ENCODE assay signal across 15 cellular contexts in genomic region chr6:36650848-36651247, GRCh38. TPM values are rescaled to one million over a fixed set of nuclear protein-coding genes. Genes with fewer than 3 reads are reported as not detected.
DNase-seq lines count a peak whose midpoint lies in the region; ATAC-seq and TF ChIP-seq lines count a peak whose summit lies in the region.
"Had no signal": no experiment of that assay in that cellular context is flagged by ENCODE, and none has a peak within 500 bp of the region (broad histone marks: within the 10 kb centered on the region; RNA-seq: fewer than 3 reads in every experiment).

No MANE protein-coding gene starts in this region.

- H3K79me1 ChIP-seq in IMR-90 (ENCODE audit: low read depth in 1 of 2, low read length in 2 of 2) = no peaks in the 10 kb centered on the region

- H2BK20ac ChIP-seq in IMR-90 (ENCODE audit: low read depth, low read length) = no peak overlapping the region

- peaks cover 30% of the 10 kb centered on the region for H3K4me1 ChIP-seq in A673 (ENCODE audit: insufficient read depth, low read length, poor library complexity, severe bottlenecking)
- 0 out of 2 replicates have a peak, but pooled peaks cover 2% of the 10 kb centered on the region for H3K4me1 ChIP-seq in IMR-90 (ENCODE audit: control insufficient read depth, insufficient read depth, low read length)
- H3K4me1 ChIP-seq: gastrocnemius medialis had no signal

- H4K8ac ChIP-seq in IMR-90 (ENCODE audit: low read depth in 2 of 2, low read length in 2 of 2) = no peak overlapping the region

- H3K9ac ChIP-seq in IMR-90 (ENCODE audit: low read depth, low read length) = no peak overlapping the region

- no peak overlapping the region for H2AFZ ChIP-seq in IMR-90 (replicated peaks; ENCODE audit: low read length, poor library complexity)

- H3K14ac ChIP-seq in IMR-90 (replicated peaks; ENCODE audit: low read depth, low read length) = peak overlapping the region; percentile 10; the same call in 1 of the 2 replicates

- H2BK5ac ChIP-seq in IMR-90 (ENCODE audit: low read depth, low read length, poor library complexity, severe bottlenecking) = no peak overlapping the region

- no peaks in the 10 kb centered on the region for H4K20me1 ChIP-seq in IMR-90 (ENCODE audit: insufficient read depth, low read length)

- no peak overlapping the region for H4K5ac ChIP-seq in IMR-90 (ENCODE audit: low read depth, low read length)

- H3K9me1 ChIP-seq in IMR-90 (ENCODE audit: insufficient read depth, low read length) = no peaks in the 10 kb centered on the region

- no peak overlapping the region for H3K4me3 ChIP-seq in A673 (ENCODE audit: low read depth, low read length, poor library complexity, severe bottlenecking)
- no peak overlapping the region for H3K4me3 ChIP-seq in IMR-90 (ENCODE audit: insufficient read depth, low read depth, low read length)
- H3K4me3 ChIP-seq: gastrocnemius medialis, tibial artery had no signal

- no CpG with 5 or more reads among the region's 2 CpGs for whole genome bisulfite sequencing in IMR-90 (ENCODE audit: extremely low coverage in 2 of 2, insufficient read length in 1 of 2), 2 experiments

- H2AK9ac ChIP-seq in IMR-90 (replicated peaks; ENCODE audit: low read depth, low read length, poor library complexity) = no peak overlapping the region

- no peak overlapping the region for H2BK15ac ChIP-seq in IMR-90 (ENCODE audit: low read depth, low read length)

- H3K27ac ChIP-seq in A673 (ENCODE audit: low read depth, low read length, poor library complexity, severe bottlenecking) = peak overlapping the region; percentile 77
- no peak overlapping the region for H3K27ac ChIP-seq in IMR-90 (ENCODE audit: insufficient read depth, low read length)
- H3K27ac ChIP-seq: gastrocnemius medialis, tibial artery had no signal

- no peak for TF ChIP-seq RAD21 in IMR-90 (IDR thresholded peaks at IDR 0.05; ENCODE audit: low read length)

- TF ChIP-seq CTCF in A673 (conservative IDR thresholded peaks at IDR 0.05; ENCODE audit: low read depth, low read length) (no peak), GM20000 (IDR thresholded peaks at IDR 0.05; ENCODE audit: extremely low read depth, missing control alignments) (no peak), IMR-90 (conservative IDR thresholded peaks at IDR 0.05; ENCODE audit: low read depth, low read length) (no peak)

- H3K36me3 ChIP-seq in A673 (ENCODE audit: insufficient read depth, low read length, poor library complexity, severe bottlenecking) (no peaks in the 10 kb centered on the region), IMR-90 (ENCODE audit: control insufficient read depth, insufficient read depth, low read length) (no peaks in the 10 kb centered on the region)
- H3K36me3 ChIP-seq: gastrocnemius medialis, tibial artery had no signal

- in situ Hi-C loops in IMR-90 (cut with MboI; ENCODE audit: low sequenced_read_pairs) = no loop called here
- in situ Hi-C loops in ACHN (cut with HindIII; ENCODE audit: low pct_ligation_motif_present, low pct_unique_long_range_greater_than_20kb, low sequenced_read_pairs) = no loop called here

- intact Hi-C loops in A673 (cut with micrococcal nuclease; ENCODE audit: unreplicated experiment) (no loop called here), IMR-90 (cut with micrococcal nuclease) (no loop called here)

- no peak for TF ChIP-seq POLR2A in IMR-90 (IDR thresholded peaks at IDR 0.05; ENCODE audit: low read depth, low read length)

- no peak overlapping the region for H4K91ac ChIP-seq in IMR-90 (ENCODE audit: insufficient read depth, low read depth, low read length)

- DNase-seq in A673 (ENCODE audit: low spot score) (no peak), GM20000 (ENCODE audit: low spot score) (peak; percentile 74), IMR-90 (no peak), dermis blood vessel endothelial cell (peak; percentile 30), epidermal melanocyte (ENCODE audit: insufficient read length, low spot score) (no peak), ACHN (no peak), EL (no peak)
- no peak for DNase-seq in stimulated activated naive CD8-positive, alpha-beta T cell treated with anti-CD3 and anti-CD28 coated beads, Interleukin-15, Interleukin-2, amounts not matched to agents 100 U/mL and 50 U/mL, for 24 hours
- DNase-seq: activated CD8-positive, alpha-beta memory T cell treated with anti-CD3 and anti-CD28 coated beads, Interleukin-2, amount 50 U/mL, for 48 hours; gastrocnemius medialis; naive thymus-derived CD8-positive, alpha-beta T cell; NCI-H1417 treated with DMSO at 0.1 percent for 48 hours; stimulated activated CD4-positive, alpha-beta T cell treated with anti-CD3 and anti-CD28 coated beads, Interleukin-1b, Interleukin-23, amount 100 ng/mL, for 48 hours; tibial artery had no signal

- no peak overlapping the region for H2AK5ac ChIP-seq in IMR-90 (ENCODE audit: low read depth, low read length)

- no peak overlapping the region for H2BK120ac ChIP-seq in IMR-90 (ENCODE audit: low read depth, low read length)

- no peaks in the 10 kb centered on the region for H3K27me3 ChIP-seq in A673 (replicated peaks; ENCODE audit: insufficient read depth, low read depth, low read length, poor library complexity)
- H3K27me3 ChIP-seq in IMR-90 (ENCODE audit: control insufficient read depth, insufficient read depth, low read length) = peaks cover 11% of the 10 kb centered on the region
- H3K27me3 ChIP-seq: gastrocnemius medialis had no signal

- no peak overlapping the region for H3K18ac ChIP-seq in IMR-90 (ENCODE audit: low read depth, low read length)

- H3K9me3 ChIP-seq in A673 (ENCODE audit: low read depth, low read length, poor library complexity, severe bottlenecking) (no peaks in the 10 kb centered on the region), IMR-90 (ENCODE audit: control insufficient read depth, insufficient read depth, low read length) (no peaks in the 10 kb centered on the region)
- H3K9me3 ChIP-seq: gastrocnemius medialis, tibial artery had no signal

- no peak overlapping the region for H3K56ac ChIP-seq in IMR-90 (ENCODE audit: extremely low read depth, insufficient read depth, low read length)

- BruUV-seq in A673 (replicated peaks; lab: Mats Ljungman, UMichigan) (no TSS peak), IMR-90 (replicated peaks; lab: Mats Ljungman, UMichigan) (no TSS peak)

- ATAC-seq in IMR-90 (ENCODE audit: low read depth) = no peak; the same call in 1 of the 2 replicates
- ATAC-seq in stimulated activated naive CD8-positive, alpha-beta T cell treated with anti-CD3 and anti-CD28 coated beads, Interleukin-15, Interleukin-2, amounts not matched to agents 100 U/mL and 50 U/mL, for 24 hours = no peak
- ATAC-seq: naive thymus-derived CD8-positive, alpha-beta T cell had no signal

- 0 out of 2 replicates have a peak overlapping the region, but pooled peaks have one; percentile 45 for H3K23ac ChIP-seq in IMR-90 (ENCODE audit: low read depth, low read length)

- H3K4me2 ChIP-seq in IMR-90 (ENCODE audit: low read depth, low read length) = no peak overlapping the region

- no peak overlapping the region for H3K4ac ChIP-seq in IMR-90 (ENCODE audit: low read depth, low read length)

- CTCF ChIA-PET in A673 (lab: Charles Lee) = no interaction called here
- CTCF ChIA-PET in IMR-90 (lab: Yijun Ruan, JAX) = no interaction called here

- dilution Hi-C loops in IMR-90 (cut with HindIII; ENCODE audit: low sequenced_read_pairs, unreplicated experiment) = no loop called here

- POLR2A ChIA-PET in A673 (lab: Charles Lee; ENCODE audit: low non-redundant PET) (no interaction called here), IMR-90 (lab: Charles Lee; ENCODE audit: unreplicated experiment) (interaction anchor here (0.8 kb wide), 1 partner anchor 28 kb away, joined by 3 read pairs; the partner anchor contains the start of gene CDKN1A)

TF ChIP-seq in IMR-90, 13 proteins besides CTCF, POLR2A, EP300 and RAD21:
- no peak for TF ChIP-seq CHD1 (IDR thresholded peaks at IDR 0.05; ENCODE audit: low read depth, low read length)
- TF ChIP-seq ELK1 (IDR thresholded peaks at IDR 0.05; ENCODE audit: borderline replicate concordance, low read depth, low read length) = no peak
- TF ChIP-seq RCOR1 (IDR thresholded peaks at IDR 0.05; ENCODE audit: insufficient replicate concordance, low read length) = no peak

RNA-seq across cellular contexts. Expression of gene CDKN1A, which starts 27.7 kb away (rescaled TPM):
- 30.4 and 33.6 TPM in 2 replicates for total RNA-seq in A673 (2021)
- 155 and 171 TPM in 2 replicates for total RNA-seq in IMR-90 (2012; rRNA removed)
- polyA plus RNA-seq in IMR-90 (2012; rRNA removed) = 558 and 576 TPM in 2 replicates
- polyA plus RNA-seq in IMR-90 (2012; cell fraction: cytosol; rRNA removed) = 616 and 909 TPM in 2 replicates
- 366 and 434 TPM in 2 replicates for polyA plus RNA-seq in IMR-90 (2012; cell fraction: nucleus; rRNA removed; ENCODE audit: low replicate concordance)
- 141 and 189 TPM in 2 replicates for total RNA-seq in dermis blood vessel endothelial cell

RNA-seq across cellular contexts. Expression of gene RAB44, which starts 46.8 kb away (rescaled TPM):
- 0.07 TPM in 1 of 2 replicates, not detected in the other for total RNA-seq in A673 (2021)
- not detected in 2 replicates for total RNA-seq in IMR-90 (2012; rRNA removed)
- 0.03 and 0.06 TPM in 2 replicates for polyA plus RNA-seq in IMR-90 (2012; rRNA removed)
- 0.01 TPM in 1 of 2 replicates, not detected in the other for polyA plus RNA-seq in IMR-90 (2012; cell fraction: cytosol; rRNA removed)
- 0.35 and 0.36 TPM in 2 replicates for polyA plus RNA-seq in IMR-90 (2012; cell fraction: nucleus; rRNA removed; ENCODE audit: low replicate concordance)
- total RNA-seq in dermis blood vessel endothelial cell = under 0.01 TPM in 1 of 2 replicates, not detected in the other
- total RNA-seq: naive thymus-derived CD8-positive, alpha-beta T cell had no signal
- polyA plus RNA-seq: AG04450; naive thymus-derived CD8-positive, alpha-beta T cell had no signal

RNA-seq across cellular contexts. Expression of gene SRSF3, which starts 56.7 kb away (rescaled TPM):
- 623 and 682 TPM in 2 replicates for total RNA-seq in A673 (2021)
- total RNA-seq in IMR-90 (2012; rRNA removed) = 237 and 256 TPM in 2 replicates
- polyA plus RNA-seq in IMR-90 (2012; rRNA removed) = 297 and 394 TPM in 2 replicates
- 52.5 and 172 TPM in 2 replicates for polyA plus RNA-seq in IMR-90 (2012; cell fraction: cytosol; rRNA removed)
- 113 and 275 TPM in 2 replicates for polyA plus RNA-seq in IMR-90 (2012; cell fraction: nucleus; rRNA removed; ENCODE audit: low replicate concordance)
- 224 and 544 TPM in 2 replicates for total RNA-seq in dermis blood vessel endothelial cell

Comparison
In these comparisons a context has a peak if more than half of its experiments do, and no peak if none do; other contexts are left out.
1. DNase-seq: peak in GM20000 (single experiment) and dermis blood vessel endothelial cell (single experiment); none in A673 (single experiment), IMR-90 (single experiment), epidermal melanocyte (single experiment), ACHN (single experiment), stimulated activated naive CD8-positive, alpha-beta T cell treated with anti-CD3 and anti-CD28 coated beads, Interleukin-15, Interleukin-2, amounts not matched to agents 100 U/mL and 50 U/mL, for 24 hours (single experiment) and EL (single experiment).